In genomic region chr3:49647741-49648140, GRCh38 we compare ENCODE assay signal across 15 cellular contexts. TPM values are rescaled to one million over a fixed set of nuclear protein-coding genes. Genes with fewer than 3 reads are reported as not detected.
A peak's percentile ranks its signal among the peaks of the same experiment; 100 is the strongest.
DNase-seq lines count a peak whose midpoint lies in the region; ATAC-seq, FAIRE-seq and TF ChIP-seq lines count a peak whose summit lies in the region.
"Had no signal": no experiment of that assay in that cellular context is flagged by ENCODE, and none has a peak within 500 bp of the region (broad histone marks: within the 10 kb centered on the region; RNA-seq: fewer than 3 reads in every experiment).

No MANE protein-coding gene starts in this region.

- H3K9me2 ChIP-seq in Loucy (replicated peaks; ENCODE audit: low read depth, low read length): no peaks in the 10 kb centered on the region

- no peak overlapping the region for H3K27ac ChIP-seq in HepG2 (ENCODE audit: extremely low read length, insufficient read depth, low read length)

- H3K9ac ChIP-seq in Loucy (ENCODE audit: low read depth, low read length, poor library complexity, severe bottlenecking) (peak overlapping the region; percentile 76), HepG2 (ENCODE audit: insufficient read depth, low read depth, low read length) (peak overlapping the region; percentile 11; the same call in 1 of the 2 replicates)

- BruUV-seq in HepG2 (replicated peaks; lab: Mats Ljungman, UMichigan) (no TSS peak), Calu3 (replicated peaks; lab: Mats Ljungman, UMichigan) (no TSS peak)

- H4K20me1 ChIP-seq in Loucy (ENCODE audit: insufficient read depth, low read length, poor library complexity, severe bottlenecking) (no peaks in the 10 kb centered on the region), HepG2 (ENCODE audit: insufficient read depth, low read length) (no peaks in the 10 kb centered on the region)

- no peaks in the 10 kb centered on the region for H3K36me3 ChIP-seq in Loucy (ENCODE audit: insufficient read depth, low read length)
- H3K36me3 ChIP-seq in bronchial epithelial cell (ENCODE audit: control insufficient read depth, insufficient read depth, low read length): no peaks in the 10 kb centered on the region
- no peaks in the 10 kb centered on the region; a peak in 2 of 5 replicates for H3K36me3 ChIP-seq in HepG2 (replicated peaks in 1 of 2; ENCODE audit: control insufficient read depth in 1 of 2, insufficient read depth in 2 of 2, low read length in 2 of 2)

- ATAC-seq in HepG2 (peak; percentile 61), HG02623 (IDR thresholded peaks at IDR 0.05; ENCODE audit: unreplicated experiment) (no peak)

- H3K4me1 Mint-ChIP-seq in Calu3 (ENCODE audit: low read depth, unreplicated experiment): peaks cover 9% of the 10 kb centered on the region
- H3K4me1 Mint-ChIP-seq: memory B cell had no signal

- no peak for TF ChIP-seq CTCF in Loucy (conservative IDR thresholded peaks at IDR 0.05; ENCODE audit: low read length)
- no peak for TF ChIP-seq CTCF in bronchial epithelial cell (IDR thresholded peaks at IDR 0.05; ENCODE audit: insufficient read depth, low read length, severe bottlenecking)
- no peak for TF ChIP-seq CTCF in HepG2 (CRISPR knock-in tag; IDR thresholded peaks at IDR 0.05)
- no peak for TF ChIP-seq CTCF in Calu3 (IDR thresholded peaks at IDR 0.05; ENCODE audit: unreplicated experiment)

- POLR2A ChIA-PET in HepG2 (lab: Yijun Ruan, JAX): no interaction called here

- 46% methylated on average over 2 of the region's 2 CpGs for WGBS in HepG2 (ENCODE audit: low lambda C conversion rate)

- no peak overlapping the region for H3K4me3 Mint-ChIP-seq in Calu3 (ENCODE audit: low read depth, unreplicated experiment)
- H3K4me3 Mint-ChIP-seq: activated T-helper 1 cell treated with anti-CD3 and anti-CD28 coated beads, Interleukin-12 subunit alpha, Interleukin-12 subunit beta, Interleukin-2, Interleukin-4 antibody, amounts not matched to agents 30 ng/mL and 10 ng/mL and 1 ng/mL, durations not matched to agents 14 hours and 24 hours and 36 hours; memory B cell had no signal

- no peak for TF ChIP-seq EP300 in HepG2 (IDR thresholded peaks at IDR 0.05; ENCODE audit: low read depth in 2 of 2, low read length in 2 of 2)
- no peak for TF ChIP-seq EP300 in HepG2 (CRISPR knock-in tag; IDR thresholded peaks at IDR 0.05; ENCODE audit: borderline replicate concordance)

- H3K4me2 ChIP-seq in Loucy (ENCODE audit: low read depth, low read length, poor library complexity, severe bottlenecking): peak overlapping the region; percentile 76
- peak overlapping the region; percentile 61 for H3K4me2 ChIP-seq in HepG2 (ENCODE audit: low read depth, low read length)

- H2AFZ ChIP-seq in Loucy (ENCODE audit: low read length): peak overlapping the region; percentile 11; the same call in 1 of the 2 replicates
- peak overlapping the region; percentile 69 for H2AFZ ChIP-seq in HepG2 (ENCODE audit: low read length)

- H3K79me2 ChIP-seq in Loucy (ENCODE audit: insufficient read depth, low read length): no peaks in the 10 kb centered on the region
- H3K79me2 ChIP-seq in HepG2 (ENCODE audit: insufficient read depth, low read length): no peaks in the 10 kb centered on the region

- no peaks in the 10 kb centered on the region for H3K9me3 Mint-ChIP-seq in Calu3 (ENCODE audit: low read depth, unreplicated experiment)
- H3K9me3 Mint-ChIP-seq: activated T-helper 1 cell treated with anti-CD3 and anti-CD28 coated beads, Interleukin-12 subunit alpha, Interleukin-12 subunit beta, Interleukin-2, Interleukin-4 antibody, amounts not matched to agents 30 ng/mL and 10 ng/mL and 1 ng/mL, durations not matched to agents 14 hours and 24 hours and 36 hours; memory B cell had no signal

- intact Hi-C loops in HepG2 (cut with micrococcal nuclease; ENCODE audit: unreplicated experiment): no loop called here
- intact Hi-C loops in Calu3 (cut with micrococcal nuclease; ENCODE audit: unreplicated experiment): no loop called here

- no peak for FAIRE-seq in bronchial epithelial cell (lab: Jason Lieb, UNC)
- FAIRE-seq in HepG2 (lab: Jason Lieb, UNC): no peak
- FAIRE-seq: small intestine, TTC549 had no signal

- in situ Hi-C loops in HepG2 (cut with HindIII; ENCODE audit: extremely low pct_ligation_motif_present, low pct_unique_long_range_greater_than_20kb): no loop called here

- H3K27me3 Mint-ChIP-seq in Calu3 (ENCODE audit: unreplicated experiment): peaks cover 25% of the 10 kb centered on the region

- no peak overlapping the region for H3K27ac Mint-ChIP-seq in Calu3 (ENCODE audit: unreplicated experiment)
- H3K27ac Mint-ChIP-seq: activated T-helper 1 cell treated with anti-CD3 and anti-CD28 coated beads, Interleukin-12 subunit alpha, Interleukin-12 subunit beta, Interleukin-2, Interleukin-4 antibody, amounts not matched to agents 30 ng/mL and 10 ng/mL and 1 ng/mL, durations not matched to agents 14 hours and 24 hours and 36 hours; memory B cell had no signal

- no peaks in the 10 kb centered on the region for H3K36me3 Mint-ChIP-seq in Calu3 (ENCODE audit: insufficient read depth, unreplicated experiment)
- H3K36me3 Mint-ChIP-seq: memory B cell had no signal

- H3K4me3 ChIP-seq in Loucy (ENCODE audit: low read length, poor library complexity, severe bottlenecking) (peak overlapping the region; percentile 65), bronchial epithelial cell (ENCODE audit: low read depth, low read length) (no peak overlapping the region), HepG2 (replicated peaks in 1 of 3; ENCODE audit: insufficient read depth in 1 of 3, low read depth in 2 of 3, low read length in 3 of 3) (no peak overlapping the region)

- no peak for TF ChIP-seq RAD21 in HepG2 (CRISPR knock-in tag; IDR thresholded peaks at IDR 0.05)

- H3K27me3 ChIP-seq in Loucy (ENCODE audit: insufficient read depth, low read length, poor library complexity, severe bottlenecking) (no peaks in the 10 kb centered on the region), bronchial epithelial cell (ENCODE audit: control insufficient read depth, insufficient read depth, low read length) (no peaks in the 10 kb centered on the region), HepG2 (ENCODE audit: control insufficient read depth in 1 of 2, insufficient read depth in 2 of 2, low read length in 2 of 2) (no peaks in the 10 kb centered on the region)

- TF ChIP-seq POLR2A in HepG2 (IDR thresholded peaks at IDR 0.05; ENCODE audit: insufficient read depth in 1 of 2, low read depth in 2 of 2, low read length in 2 of 2) (no peak), erythroblast (IDR thresholded peaks at IDR 0.05; ENCODE audit: low read length) (no peak)

- H3K9me3 ChIP-seq in Loucy (ENCODE audit: insufficient read depth, low read depth, low read length): no peaks in the 10 kb centered on the region
- H3K9me3 ChIP-seq in HepG2 (ENCODE audit: low read length): no peaks in the 10 kb centered on the region

- CTCF ChIA-PET in HepG2 (lab: Yijun Ruan, JAX; ENCODE audit: low intra/inter-chr PET ratio, low total read pairs): no interaction called here
- CTCF ChIA-PET in Calu3 (lab: Charles Lee): no interaction called here

- H3K4me1 ChIP-seq in Loucy (ENCODE audit: insufficient read depth, low read length, poor library complexity, severe bottlenecking) (peaks cover 39% of the 10 kb centered on the region), HepG2 (ENCODE audit: insufficient read depth, low read length) (peaks cover 33% of the 10 kb centered on the region)

- DNase-seq in COLO668 (lab: John Stamatoyannopoulos, UW; ENCODE audit: unreplicated experiment): peak; percentile 11
- peak; percentile 22 for DNase-seq in bronchial epithelial cell (ENCODE audit: low read depth)
- no peak for DNase-seq in HepG2 (ENCODE audit: low spot score)
- no peak for DNase-seq in erythroblast (lab: John Stamatoyannopoulos, UW)
- no peak for DNase-seq in Calu3
- no peak for DNase-seq in stimulated activated CD4-positive, alpha-beta T cell treated with anti-CD3 and anti-CD28 coated beads, Interleukin-4, amount 100 ng/mL, for 1 hour
- DNase-seq: activated CD4-positive, alpha-beta T cell treated with anti-CD3 and anti-CD28 coated beads, Interleukin-2, amount 50 U/mL, for 4 hours; NCI-H146; NCI-H526 treated with DMSO at 0.1 percent for 48 hours; small intestine had no signal

- H3F3A ChIP-seq in Loucy (ENCODE audit: low read depth): no peaks in the 10 kb centered on the region

RNA-seq across cellular contexts. Expression of gene APEH, which starts 26.4 kb away (rescaled TPM):
- total RNA-seq in bronchial epithelial cell: 156 and 163 TPM in 2 replicates
- 116 and 130 TPM in 2 replicates for total RNA-seq in HepG2 (2016; rRNA removed; fragmentation: Illumina TruSeq; extraction: Trizol)
- total RNA-seq in HepG2 (2016; cell fraction: cytosol; rRNA removed; fragmentation: Illumina TruSeq; extraction: Trizol; ENCODE audit: low read depth): 32.8 and 39.1 TPM in 2 replicates
- total RNA-seq in HepG2 (2016; cell fraction: insoluble cytoplasmic fraction; rRNA removed; fragmentation: Illumina TruSeq; extraction: Trizol): 118 and 134 TPM in 2 replicates
- total RNA-seq in HepG2 (2016; cell fraction: membrane; rRNA removed; fragmentation: Illumina TruSeq; extraction: Trizol): 57.5 and 60.4 TPM in 2 replicates
- total RNA-seq in HepG2 (2016; cell fraction: nucleus; rRNA removed; fragmentation: Illumina TruSeq; extraction: Trizol): 99.4 and 109 TPM in 2 replicates
- 116 and 123 TPM in 2 replicates for polyA plus RNA-seq in HepG2 (2011; rRNA removed)
- polyA plus RNA-seq in HepG2 (2011; cell fraction: cytosol; rRNA removed): 95.0 and 116 TPM in 2 replicates
- polyA plus RNA-seq in HepG2 (2011; cell fraction: nucleus; rRNA removed): 227 and 231 TPM in 2 replicates
- polyA plus RNA-seq in HepG2 (2012): 110 and 113 TPM in 2 replicates
- polyA plus RNA-seq in HepG2 (2016; cell fraction: cytosol; fragmentation: Illumina TruSeq; extraction: Trizol; ENCODE audit: low read depth): 22.6 and 23.9 TPM in 2 replicates
- 87.5 and 96.0 TPM in 2 replicates for polyA plus RNA-seq in HepG2 (2016; cell fraction: insoluble cytoplasmic fraction; fragmentation: Illumina TruSeq; extraction: Trizol; ENCODE audit: low read depth)
- polyA plus RNA-seq in HepG2 (2016; cell fraction: membrane; fragmentation: Illumina TruSeq; extraction: Trizol; ENCODE audit: low read depth): 27.9 and 31.1 TPM in 2 replicates
- 137 and 152 TPM in 2 replicates for polyA plus RNA-seq in HepG2 (2016; cell fraction: nucleus; fragmentation: Illumina TruSeq; extraction: Trizol; ENCODE audit: insufficient read depth, low read depth)
- 481 and 533 TPM in 2 replicates for polyA minus RNA-seq in HepG2 (2011; rRNA and poly(A)+ RNA removed; ENCODE audit: low replicate concordance)
- 94.8 and 99.0 TPM in 2 replicates for polyA minus RNA-seq in HepG2 (2011; cell fraction: cytosol; rRNA and poly(A)+ RNA removed)
- polyA minus RNA-seq in HepG2 (2011; cell fraction: nucleus; rRNA and poly(A)+ RNA removed): 120 and 143 TPM in 2 replicates
- 187 and 207 TPM in 2 replicates for total RNA-seq in Calu3 (2022)

RNA-seq across cellular contexts. Expression of gene MST1, which starts 41.5 kb away (rescaled TPM):
- total RNA-seq in bronchial epithelial cell (4.7 and 7.6 TPM in 2 replicates), HepG2 (2016; rRNA removed; fragmentation: Illumina TruSeq; extraction: Trizol) (26.7 and 189 TPM in 2 replicates), Calu3 (2022) (8.0 and 10.5 TPM in 2 replicates)
- total RNA-seq in HepG2 (2016; cell fraction: cytosol; rRNA removed; fragmentation: Illumina TruSeq; extraction: Trizol; ENCODE audit: low read depth): 15.3 and 18.3 TPM in 2 replicates
- 25.3 and 197 TPM in 2 replicates for total RNA-seq in HepG2 (2016; cell fraction: insoluble cytoplasmic fraction; rRNA removed; fragmentation: Illumina TruSeq; extraction: Trizol)
- total RNA-seq in HepG2 (2016; cell fraction: membrane; rRNA removed; fragmentation: Illumina TruSeq; extraction: Trizol): 14.6 and 16.5 TPM in 2 replicates
- 267 and 300 TPM in 2 replicates for total RNA-seq in HepG2 (2016; cell fraction: nucleus; rRNA removed; fragmentation: Illumina TruSeq; extraction: Trizol)
- 452 and 686 TPM in 2 replicates for polyA plus RNA-seq in HepG2 (2011; rRNA removed)
- polyA plus RNA-seq in HepG2 (2011; cell fraction: cytosol; rRNA removed): 174 and 178 TPM in 2 replicates
- polyA plus RNA-seq in HepG2 (2011; cell fraction: nucleus; rRNA removed): 7,383 and 7,818 TPM in 2 replicates
- polyA plus RNA-seq in HepG2 (2012): 313 and 330 TPM in 2 replicates
- polyA plus RNA-seq in HepG2 (2016; cell fraction: cytosol; fragmentation: Illumina TruSeq; extraction: Trizol; ENCODE audit: low read depth): 6.2 and 6.6 TPM in 2 replicates
- polyA plus RNA-seq in HepG2 (2016; cell fraction: insoluble cytoplasmic fraction; fragmentation: Illumina TruSeq; extraction: Trizol; ENCODE audit: low read depth): 20.9 and 21.3 TPM in 2 replicates
- polyA plus RNA-seq in HepG2 (2016; cell fraction: membrane; fragmentation: Illumina TruSeq; extraction: Trizol; ENCODE audit: low read depth): 9.6 and 10.0 TPM in 2 replicates
- 695 and 762 TPM in 2 replicates for polyA plus RNA-seq in HepG2 (2016; cell fraction: nucleus; fragmentation: Illumina TruSeq; extraction: Trizol; ENCODE audit: insufficient read depth, low read depth)
- polyA minus RNA-seq in HepG2 (2011; rRNA and poly(A)+ RNA removed; ENCODE audit: low replicate concordance): 3.2 and 148 TPM in 2 replicates
- 42.2 and 50.5 TPM in 2 replicates for polyA minus RNA-seq in HepG2 (2011; cell fraction: cytosol; rRNA and poly(A)+ RNA removed)
- polyA minus RNA-seq in HepG2 (2011; cell fraction: nucleus; rRNA and poly(A)+ RNA removed): 323 and 384 TPM in 2 replicates

RNA-seq across cellular contexts. Expression of gene RNF123, which starts 41.6 kb away (rescaled TPM):
- total RNA-seq in bronchial epithelial cell (17.6 and 21.5 TPM in 2 replicates), HepG2 (2016; rRNA removed; fragmentation: Illumina TruSeq; extraction: Trizol) (16.1 and 29.9 TPM in 2 replicates), Calu3 (2022) (38.6 and 52.5 TPM in 2 replicates)
- 7.6 and 8.9 TPM in 2 replicates for total RNA-seq in HepG2 (2016; cell fraction: cytosol; rRNA removed; fragmentation: Illumina TruSeq; extraction: Trizol; ENCODE audit: low read depth)
- 12.8 and 27.1 TPM in 2 replicates for total RNA-seq in HepG2 (2016; cell fraction: insoluble cytoplasmic fraction; rRNA removed; fragmentation: Illumina TruSeq; extraction: Trizol)
- 10.8 and 12.7 TPM in 2 replicates for total RNA-seq in HepG2 (2016; cell fraction: membrane; rRNA removed; fragmentation: Illumina TruSeq; extraction: Trizol)
- total RNA-seq in HepG2 (2016; cell fraction: nucleus; rRNA removed; fragmentation: Illumina TruSeq; extraction: Trizol): 28.7 and 34.7 TPM in 2 replicates
- polyA plus RNA-seq in HepG2 (2011; rRNA removed): 82.2 and 91.9 TPM in 2 replicates
- polyA plus RNA-seq in HepG2 (2011; cell fraction: cytosol; rRNA removed): 37.9 and 55.2 TPM in 2 replicates
- 455 and 594 TPM in 2 replicates for polyA plus RNA-seq in HepG2 (2011; cell fraction: nucleus; rRNA removed)
- 27.9 and 34.2 TPM in 2 replicates for polyA plus RNA-seq in HepG2 (2012)
- 8.1 and 10.5 TPM in 2 replicates for polyA plus RNA-seq in HepG2 (2016; cell fraction: cytosol; fragmentation: Illumina TruSeq; extraction: Trizol; ENCODE audit: low read depth)
- 17.1 and 25.1 TPM in 2 replicates for polyA plus RNA-seq in HepG2 (2016; cell fraction: insoluble cytoplasmic fraction; fragmentation: Illumina TruSeq; extraction: Trizol; ENCODE audit: low read depth)
- 14.9 and 15.8 TPM in 2 replicates for polyA plus RNA-seq in HepG2 (2016; cell fraction: membrane; fragmentation: Illumina TruSeq; extraction: Trizol; ENCODE audit: low read depth)
- polyA plus RNA-seq in HepG2 (2016; cell fraction: nucleus; fragmentation: Illumina TruSeq; extraction: Trizol; ENCODE audit: insufficient read depth, low read depth): 108 and 116 TPM in 2 replicates
- polyA minus RNA-seq in HepG2 (2011; rRNA and poly(A)+ RNA removed; ENCODE audit: low replicate concordance): 88.9 and 105 TPM in 2 replicates
- polyA minus RNA-seq in HepG2 (2011; cell fraction: cytosol; rRNA and poly(A)+ RNA removed): 26.2 and 30.5 TPM in 2 replicates
- polyA minus RNA-seq in HepG2 (2011; cell fraction: nucleus; rRNA and poly(A)+ RNA removed): 55.9 and 56.4 TPM in 2 replicates

Comparison
In these comparisons a context has a peak if more than half of its experiments do, and no peak if none do; other contexts are left out.
1. DNase-seq: peak in COLO668 (single experiment) and bronchial epithelial cell (single experiment); none in HepG2 (single experiment), erythroblast (0 of 2), Calu3 (single experiment) and stimulated activated CD4-positive, alpha-beta T cell treated with anti-CD3 and anti-CD28 coated beads, Interleukin-4, amount 100 ng/mL, for 1 hour (single experiment).